ENCODE assay signal across 8 cellular contexts in the genomic region with DNA sequence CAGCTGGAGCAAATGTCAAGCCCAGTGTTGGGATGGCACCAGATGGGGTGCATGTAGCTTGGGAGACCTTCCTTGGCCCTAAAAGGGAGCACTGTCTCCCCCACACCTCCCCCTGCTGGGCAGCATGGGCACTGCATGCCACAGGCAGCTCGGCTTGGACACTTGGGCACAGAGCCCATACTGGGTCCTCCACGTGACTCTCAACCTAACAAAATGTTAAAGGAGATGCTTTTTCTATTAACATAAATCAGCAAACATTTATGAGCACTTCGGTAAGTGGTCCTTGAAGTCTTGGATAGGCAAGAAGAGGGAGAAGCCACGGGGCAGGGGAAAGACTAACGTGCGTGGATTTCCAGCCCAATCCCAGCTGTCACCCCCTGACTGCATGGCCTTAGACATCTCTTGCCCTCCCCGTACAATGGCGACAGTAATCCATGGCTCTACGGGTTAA. TPM values are rescaled to one million over a fixed set of nuclear protein-coding genes. Genes with fewer than 3 reads are reported as not detected.
DNase-seq lines count a peak whose midpoint lies in the region; FAIRE-seq and TF ChIP-seq lines count a peak whose summit lies in the region.

No MANE protein-coding gene starts in this region.

- DNase-seq in GM12892 (ENCODE audit: insufficient read length) (peak; percentile 61), HL-60 (ENCODE audit: low read depth in 1 of 2, low spot score in 1 of 2) (peak in 1 of 2 experiments; percentile 64), T-helper 9 cell (peak; percentile 76), ascending aorta (ENCODE audit: low spot score in 2 of 2) (peak in 1 of 2 donors; percentile 73), iPS-NIHi11 (ENCODE audit: low spot score) (peak; percentile 82), NCI-H1436 (lab: John Stamatoyannopoulos, UW) (no peak)
- DNase-seq in stimulated activated CD4-positive, alpha-beta T cell treated with anti-CD3 and anti-CD28 coated beads, Interleukin-1b, Interleukin-23, amount 100 ng/mL, for 1 hour (ENCODE audit: low read depth in 2 of 2), result peak; percentile 52 to 69

- FAIRE-seq in GM12892 (lab: Jason Lieb, UNC), result peak; percentile 65

- no peak for TF ChIP-seq POLR2A in GM12892 (IDR thresholded peaks at IDR 0.05; ENCODE audit: low read depth, low read length)

- H3K9me3 ChIP-seq in ascending aorta, result no peaks in the 10 kb centered on the region

- no peaks in the 10 kb centered on the region for H3K27me3 ChIP-seq in HL-60 (ENCODE audit: insufficient read depth, poor library complexity, severe bottlenecking)
- no peaks in the 10 kb centered on the region for H3K27me3 ChIP-seq in ascending aorta

- TF ChIP-seq CTCF in 22Rv1 (IDR thresholded peaks at IDR 0.05), result peak; percentile 92
- TF ChIP-seq CTCF in HL-60 (IDR thresholded peaks at IDR 0.05; ENCODE audit: insufficient read depth, low read length), result peak; percentile 91
- peak; percentile 38 to 79 (median 67) for TF ChIP-seq CTCF in ascending aorta (IDR thresholded peaks at IDR 0.05)

- H3K4me1 ChIP-seq in ascending aorta, result no peaks in the 10 kb centered on the region

- H3K27ac ChIP-seq in 22Rv1, result no peak overlapping the region
- H3K27ac ChIP-seq in HL-60 (replicated peaks), result no peak overlapping the region
- H3K27ac ChIP-seq in ascending aorta, result no peak overlapping the region

- no peak overlapping the region for H3K4me3 ChIP-seq in HL-60 (replicated peaks; ENCODE audit: insufficient read depth, low read length)
- no peak overlapping the region for H3K4me3 ChIP-seq in ascending aorta

- peaks cover 0 to 4% of the 10 kb centered on the region in 2 donors for H3K36me3 ChIP-seq in ascending aorta

- intact Hi-C loops in ascending aorta (cut with DNase I), result no loop called here

RNA-seq across cellular contexts. Expression of gene MAPK9, which starts 23.9 kb away (rescaled TPM):
- polyA plus RNA-seq in GM12892 (2012; ENCODE audit: missing spikeins), result 24.1 TPM
- 12.9 TPM for total RNA-seq in ascending aorta

RNA-seq across cellular contexts. Expression of gene GFPT2, which starts 37.3 kb away (rescaled TPM):
- 1.1 TPM for polyA plus RNA-seq in GM12892 (2012; ENCODE audit: missing spikeins)
- 25.2 TPM for total RNA-seq in ascending aorta
